Comparison of ENCODE assay signal across 1 cellular context in genomic region chr9:113556877-113557593, GRCh38.
TF ChIP-seq lines count a peak whose summit lies in the region.

No MANE protein-coding gene starts in this region.

TF ChIP-seq in GM23338, 12 proteins besides CTCF, POLR2A, EP300 and RAD21 (continued from another document):
- TF ChIP-seq ZNF462 (CRISPR knock-in tag; IDR thresholded peaks at IDR 0.05) (no peak), JUNB (IDR thresholded peaks at IDR 0.05; ENCODE audit: unreplicated experiment) (no peak)
TF ChIP-seq in GM23338: peak in this region for 0.
